ENCODE assay signal across 17 cellular contexts in the genomic region with DNA sequence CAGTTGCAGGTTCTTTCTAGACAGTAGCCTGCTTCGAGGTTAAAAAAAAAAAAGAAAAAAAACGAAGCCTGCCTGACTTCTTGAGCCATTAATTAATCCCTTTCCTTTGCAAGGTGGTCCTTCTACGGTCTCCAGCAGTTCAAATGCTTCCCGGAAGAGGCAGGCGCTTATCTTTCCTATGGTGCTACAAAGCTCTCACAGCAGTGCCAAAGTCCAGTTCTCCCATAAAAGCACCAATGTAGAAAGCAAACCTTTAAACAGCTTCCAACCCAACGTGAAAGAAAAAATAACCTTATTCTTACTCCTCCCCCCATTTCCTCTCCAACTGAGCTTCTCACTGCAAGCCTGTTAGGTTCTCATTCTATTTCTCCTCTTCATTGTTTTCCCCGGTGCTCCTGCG.
DNase-seq lines count a peak whose midpoint lies in the region; FAIRE-seq and TF ChIP-seq lines count a peak whose summit lies in the region.
"Had no signal": no experiment of that assay in that cellular context is flagged by ENCODE, and none has a peak within 500 bp of the region (broad histone marks: within the 10 kb centered on the region; RNA-seq: fewer than 3 reads in every experiment).

No MANE protein-coding gene starts in this region.

- no peak for TF ChIP-seq POLR2A in H1 (IDR thresholded peaks at IDR 0.05; ENCODE audit: control extremely low read depth in 1 of 2, low read depth in 2 of 2, low read length in 2 of 2)

- peaks cover 30% of the 10 kb centered on the region for H3K4me1 Mint-ChIP-seq in nephron
- peaks cover 22% of the 10 kb centered on the region for H3K4me1 Mint-ChIP-seq in progenitor cell of endocrine pancreas (ENCODE audit: low read depth)

- H2BK12ac ChIP-seq in H1 (ENCODE audit: low read depth, low read length) = peak overlapping the region; percentile 18; the same call in 1 of the 2 replicates

- H3K4me3 ChIP-seq in H1 (ENCODE audit: extremely low read depth in 1 of 4, insufficient read depth in 2 of 4, low read depth in 3 of 4, low read length in 4 of 4) (no peak overlapping the region), BE2C (ENCODE audit: low read depth, low read length) (no peak overlapping the region)
- H3K4me3 ChIP-seq: BLaER1 treated with 17β-estradiol and CSF1 and Interleukin-3, amounts not matched to agents 10 nM and 100 nM; GM23338 had no signal

- H2AK5ac ChIP-seq in H1 (ENCODE audit: low read depth, low read length) = no peak overlapping the region

- no peak overlapping the region; the same call in 1 of the 2 replicates for H3K18ac ChIP-seq in H1 (ENCODE audit: extremely low read depth, low read length)

- H3K56ac ChIP-seq in H1 (replicated peaks; ENCODE audit: insufficient read length, low read depth, low read length) = no peak overlapping the region

- H3K9me3 Mint-ChIP-seq in nephron (no peaks in the 10 kb centered on the region), progenitor cell of endocrine pancreas (ENCODE audit: low read depth) (no peaks in the 10 kb centered on the region)

- no peak overlapping the region for H3K14ac ChIP-seq in H1 (ENCODE audit: insufficient read length)

- no peak overlapping the region for H3K23ac ChIP-seq in H1 (ENCODE audit: insufficient read length)

- H4K5ac ChIP-seq in H1 (ENCODE audit: insufficient read length, low read depth, low read length) = no peak overlapping the region

- no peak overlapping the region for H3K9ac ChIP-seq in H1 (replicated peaks in 1 of 4; ENCODE audit: extremely low read depth in 1 of 4, low read depth in 3 of 4, low read length in 3 of 4)
- H3K9ac ChIP-seq: BLaER1 treated with 17β-estradiol and CSF1 and Interleukin-3, amounts not matched to agents 10 nM and 100 nM had no signal

- peaks cover 52% of the 10 kb centered on the region for H3K27me3 Mint-ChIP-seq in nephron (ENCODE audit: low read depth)
- H3K27me3 Mint-ChIP-seq in progenitor cell of endocrine pancreas = no peaks in the 10 kb centered on the region

- H2BK20ac ChIP-seq in H1 (ENCODE audit: low read length) = peak overlapping the region; percentile 55; the same call in 1 of the 2 replicates

- H3K4me3 Mint-ChIP-seq in nephron = no peak overlapping the region
- H3K4me3 Mint-ChIP-seq in progenitor cell of endocrine pancreas (ENCODE audit: low read depth) = no peak overlapping the region
- H3K4me3 Mint-ChIP-seq: CD8-positive, alpha-beta T cell; GM23338 had no signal

- H4K8ac ChIP-seq in H1 (ENCODE audit: extremely low read depth, insufficient read depth, low read length) = no peak overlapping the region

- no peak overlapping the region for H4K91ac ChIP-seq in H1 (replicated peaks; ENCODE audit: insufficient read length, low read length)

- TF ChIP-seq CTCF in H1 (IDR thresholded peaks at IDR 0.05; ENCODE audit: control extremely low read depth in 1 of 3, insufficient read depth in 1 of 3, low read depth in 1 of 3, low read length in 3 of 3) = no peak
- no peak for TF ChIP-seq CTCF in nephron (IDR thresholded peaks at IDR 0.05; ENCODE audit: unreplicated experiment in 3 of 3)
- TF ChIP-seq CTCF in progenitor cell of endocrine pancreas (IDR thresholded peaks at IDR 0.05; ENCODE audit: unreplicated experiment) = no peak
- TF ChIP-seq CTCF in BE2C (IDR thresholded peaks at IDR 0.05; ENCODE audit: low read depth, low read length) = no peak

- H3K79me1 ChIP-seq in H1 (ENCODE audit: low read depth, low read length) = no peaks in the 10 kb centered on the region

- no peak overlapping the region for H3K4ac ChIP-seq in H1 (replicated peaks; ENCODE audit: insufficient read length, low read depth, low read length)

- H3K36me3 Mint-ChIP-seq in nephron (ENCODE audit: low read depth) (no peaks in the 10 kb centered on the region), progenitor cell of endocrine pancreas (ENCODE audit: insufficient read depth) (no peaks in the 10 kb centered on the region)
- H3K36me3 Mint-ChIP-seq: CD8-positive, alpha-beta T cell had no signal

- H3K27ac ChIP-seq in H1 (ENCODE audit: low read depth, low read length) = no peak overlapping the region
- H3K27ac ChIP-seq: BLaER1 treated with 17β-estradiol and CSF1 and Interleukin-3, amounts not matched to agents 10 nM and 100 nM had no signal

- peak overlapping the region; percentile 38 for H2BK120ac ChIP-seq in H1 (replicated peaks; ENCODE audit: low read depth, low read length)

- peak overlapping the region; percentile 45; the same call in 1 of the 2 replicates for H2AFZ ChIP-seq in H1 (ENCODE audit: low read length)
- H2AFZ ChIP-seq: GM23338 had no signal

- H3K4me1 ChIP-seq in H1 (replicated peaks in 1 of 4; ENCODE audit: control insufficient read depth in 3 of 4, insufficient read depth in 4 of 4, low read length in 3 of 4) (peaks cover 0 to 13% (median 12%) of the 10 kb centered on the region in 4 experiments; a peak in 5 of 7 replicates), BE2C (no peaks in the 10 kb centered on the region)
- H3K4me1 ChIP-seq: BLaER1 treated with 17β-estradiol and CSF1 and Interleukin-3, amounts not matched to agents 10 nM and 100 nM had no signal

- no peaks in the 10 kb centered on the region for H3K79me2 ChIP-seq in H1 (ENCODE audit: control insufficient read depth in 1 of 2, insufficient read depth in 2 of 2, low read length in 2 of 2)

- H3K27ac Mint-ChIP-seq in nephron (peak overlapping the region in 2 of 3 experiments; percentile 8 to 42), progenitor cell of endocrine pancreas (peak overlapping the region; percentile 5)
- H3K27ac Mint-ChIP-seq: CD8-positive, alpha-beta T cell; GM23338 had no signal

- POLR2A ChIA-PET in H1 (lab: Charles Lee; ENCODE audit: partially characterized antibody) = interaction anchor here (1.1 kb wide), 1 partner anchor 319 kb away, joined by 5 read pairs; no protein-coding TSS in a partner anchor

- FAIRE-seq in H1 (lab: Jason Lieb, UNC) = no peak

- intact Hi-C loops in head of caudate nucleus (cut with DNase I) = no loop called here

- CTCF ChIA-PET in H1 (lab: Charles Lee; ENCODE audit: partially characterized antibody) = interaction anchor here (0.8 to 1.8 kb wide), 2 partner anchors 9 to 541 kb away, joined by 4 to 6 read pairs; no protein-coding TSS in a partner anchor

- H3K36me3 ChIP-seq in H1 (ENCODE audit: control insufficient read depth in 2 of 4, insufficient read depth in 4 of 4, low read length in 3 of 4) = no peaks in the 10 kb centered on the region
- H3K36me3 ChIP-seq in BE2C = no peaks in the 10 kb centered on the region
- H3K36me3 ChIP-seq: BLaER1 treated with 17β-estradiol and CSF1 and Interleukin-3, amounts not matched to agents 10 nM and 100 nM had no signal

- DNase-seq in HT-29 (ENCODE audit: low spot score) (peak; percentile 9), H1 (ENCODE audit: low read depth in 1 of 2, low spot score in 2 of 2) (no peak), progenitor cell of endocrine pancreas (ENCODE audit: low spot score, unreplicated experiment) (no peak), NCI-H2227 treated with DMSO at 0.1 percent for 48 hours (lab: John Stamatoyannopoulos, UW) (no peak), head of caudate nucleus (no peak), NCI-H1092 (lab: John Stamatoyannopoulos, UW) (no peak), BE2C (no peak)
- DNase-seq: 8988T; Calu3; CD8-positive, alpha-beta T cell; DMS79 treated with DMSO at 0.1 percent for 48 hours; GF-D8; H7; IMR-90 had no signal

- 73% methylated on average over 8 of the region's 8 CpGs; no CpG with 5 or more reads in 1 of the 2 experiments for WGBS in H1 (ENCODE audit: extremely low coverage in 1 of 2, insufficient coverage in 1 of 2, insufficient read length in 1 of 2, insufficient replicate concordance in 2 of 2, low coverage in 1 of 2, low lambda C conversion rate in 2 of 2, missing lambda C conversion rate in 1 of 2), 2 experiments

- no peak for TF ChIP-seq EP300 in H1 (IDR thresholded peaks at IDR 0.05; ENCODE audit: borderline replicate concordance in 1 of 2, low read depth in 2 of 2, low read length in 2 of 2)

- H3K4me2 ChIP-seq in H1 (ENCODE audit: insufficient read depth in 1 of 2, low read depth in 2 of 2, low read length in 2 of 2) = no peak overlapping the region
- H3K4me2 ChIP-seq: BLaER1 treated with 17β-estradiol and CSF1 and Interleukin-3, amounts not matched to agents 10 nM and 100 nM; GM23338 had no signal

- H2BK15ac ChIP-seq in H1 (ENCODE audit: low read length) = no peak overlapping the region

- no peaks in the 10 kb centered on the region for H3K27me3 ChIP-seq in H1 (replicated peaks in 1 of 4; ENCODE audit: control insufficient read depth in 3 of 4, extremely low read depth in 1 of 4, insufficient read depth in 3 of 4, low read length in 3 of 4)
- no peaks in the 10 kb centered on the region for H3K27me3 ChIP-seq in BE2C
- H3K27me3 ChIP-seq: BLaER1 treated with 17β-estradiol and CSF1 and Interleukin-3, amounts not matched to agents 10 nM and 100 nM had no signal

- H3K9me3 ChIP-seq in H1 (ENCODE audit: insufficient read depth in 2 of 2, low read depth in 1 of 2, low read length in 1 of 2) (no peaks in the 10 kb centered on the region), BE2C (no peaks in the 10 kb centered on the region)
- H3K9me3 ChIP-seq: BLaER1 treated with 17β-estradiol and CSF1 and Interleukin-3, amounts not matched to agents 10 nM and 100 nM had no signal

- H3K23me2 ChIP-seq in H1 (ENCODE audit: low read depth, low read length) = no peaks in the 10 kb centered on the region; the same call in 1 of the 2 replicates

- no peak overlapping the region for H2BK5ac ChIP-seq in H1 (ENCODE audit: low read depth, low read length)

- H4K20me1 ChIP-seq in H1 (replicated peaks in 1 of 2; ENCODE audit: control insufficient read depth in 1 of 2, insufficient read depth in 2 of 2, low read length in 2 of 2) = no peaks in the 10 kb centered on the region
- H4K20me1 ChIP-seq: BLaER1 treated with 17β-estradiol and CSF1 and Interleukin-3, amounts not matched to agents 10 nM and 100 nM had no signal

- TF ChIP-seq RAD21 in H1 (IDR thresholded peaks at IDR 0.05 in 1 of 2, conservative IDR thresholded peaks at IDR 0.05 in 1 of 2; ENCODE audit: low read depth in 2 of 2, low read length in 2 of 2) = no peak

TF ChIP-seq in H1, 55 proteins besides CTCF, POLR2A, EP300 and RAD21:
- TF ChIP-seq CTBP2 (IDR thresholded peaks at IDR 0.05; ENCODE audit: borderline replicate concordance, insufficient read depth, insufficient read length, low read length) (no peak), CBX8 (IDR thresholded peaks at IDR 0.05; ENCODE audit: borderline replicate concordance, low read depth, low read length) (no peak), NRF1 (IDR thresholded peaks at IDR 0.05; ENCODE audit: low read depth, low read length) (no peak), FOSL1 (IDR thresholded peaks at IDR 0.05; ENCODE audit: insufficient read depth, low read depth, low read length) (no peak), KDM4A (IDR thresholded peaks at IDR 0.05; ENCODE audit: low read depth, low read length, severe bottlenecking) (no peak), TEAD4 (IDR thresholded peaks at IDR 0.05; ENCODE audit: low read depth, low read length) (no peak)
